ENCODE assay signal across 8 cellular contexts in the genomic region with DNA sequence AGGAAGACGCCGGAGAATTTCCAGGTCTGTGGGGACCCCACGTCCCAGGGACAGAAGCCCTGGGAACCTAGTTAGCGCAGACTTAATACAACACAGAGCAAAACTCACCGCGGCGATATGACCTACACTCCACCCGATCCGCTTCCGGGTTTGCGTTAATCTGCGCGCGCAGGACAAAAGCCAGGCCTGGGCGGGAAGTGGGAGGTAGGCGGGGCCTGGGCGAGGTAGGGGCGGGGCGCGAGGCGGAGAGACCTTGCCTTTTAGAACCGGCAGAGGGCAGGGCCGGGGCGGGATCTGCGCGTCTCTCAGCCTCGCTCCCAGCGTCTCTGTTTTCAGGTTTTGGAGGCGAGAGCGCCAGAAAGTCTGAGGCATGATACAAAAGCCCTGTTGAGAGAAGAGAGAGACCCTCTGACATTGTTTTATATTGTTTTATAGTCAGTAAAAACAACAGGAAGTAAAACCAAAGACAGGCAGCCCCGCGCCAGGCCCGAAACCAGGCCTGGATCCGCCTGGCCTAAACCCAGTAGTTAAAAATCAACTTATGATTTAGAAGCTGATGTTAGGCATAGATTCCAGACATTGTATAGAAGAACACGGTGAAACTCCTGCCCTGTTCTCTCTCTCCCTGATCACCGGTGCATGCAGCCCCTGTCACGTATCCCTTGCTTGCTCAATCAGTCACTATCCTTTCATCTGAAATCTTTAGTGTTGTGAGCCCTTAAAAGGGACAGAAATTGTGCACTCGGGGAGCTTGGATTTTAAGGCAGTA.
DNase-seq lines count a peak whose midpoint lies in the region; ATAC-seq and TF ChIP-seq lines count a peak whose summit lies in the region.

Gene ZNF611, minus strand, starts transcription at position 152 of the 769 bp plus-strand sequence. CDS start 19,150 bp downstream, outside the sequence.

- peak; percentile 63 for TF ChIP-seq CTCF in AG09319 (IDR thresholded peaks at IDR 0.05; ENCODE audit: low read depth, low read length)

- DNase-seq in AG09319 (ENCODE audit: extremely low read depth, low read depth) (peak; percentile 84), NCI-H446 (lab: John Stamatoyannopoulos, UW) (peak; percentile 0 to 40), cerebellar cortex (ENCODE audit: low spot score) (peak; percentile 95), islet precursor cell (peak; percentile 98)
- DNase-seq in stimulated activated CD4-positive, alpha-beta T cell treated with anti-CD3 and anti-CD28 coated beads, Interleukin-12 subunit alpha, Interleukin-12 subunit beta, amount 100 ng/mL, for 48 hours (ENCODE audit: low read depth in 2 of 3, low spot score in 1 of 3): peak; percentile 96 to 98 (median 98)

- ATAC-seq in GM19023 (IDR thresholded peaks at IDR 0.05; ENCODE audit: unreplicated experiment): peak; percentile 91
- ATAC-seq in HG03280 (IDR thresholded peaks at IDR 0.05; ENCODE audit: unreplicated experiment): peak; percentile 93
- ATAC-seq in activated CD4-positive, CD25-positive, alpha-beta regulatory T cell treated with anti-CD3 and anti-CD28 coated beads, Interleukin-2, amount 50 U/mL, for 24 hours: peak; percentile 98 to 99

Comparison
In these comparisons a context has a peak if more than half of its experiments do, and no peak if none do; other contexts are left out.
1. Peak in every context shown above with its lines: DNase-seq and ATAC-seq.
2. DNase-seq: peak in every context shown above with its lines; median percentile 98 in islet precursor cell; 98 in stimulated activated CD4-positive, alpha-beta T cell treated with anti-CD3 and anti-CD28 coated beads, Interleukin-12 subunit alpha, Interleukin-12 subunit beta, amount 100 ng/mL, for 48 hours; 95 in cerebellar cortex; 84 in AG09319; 20 in NCI-H446.